In the genomic region with DNA sequence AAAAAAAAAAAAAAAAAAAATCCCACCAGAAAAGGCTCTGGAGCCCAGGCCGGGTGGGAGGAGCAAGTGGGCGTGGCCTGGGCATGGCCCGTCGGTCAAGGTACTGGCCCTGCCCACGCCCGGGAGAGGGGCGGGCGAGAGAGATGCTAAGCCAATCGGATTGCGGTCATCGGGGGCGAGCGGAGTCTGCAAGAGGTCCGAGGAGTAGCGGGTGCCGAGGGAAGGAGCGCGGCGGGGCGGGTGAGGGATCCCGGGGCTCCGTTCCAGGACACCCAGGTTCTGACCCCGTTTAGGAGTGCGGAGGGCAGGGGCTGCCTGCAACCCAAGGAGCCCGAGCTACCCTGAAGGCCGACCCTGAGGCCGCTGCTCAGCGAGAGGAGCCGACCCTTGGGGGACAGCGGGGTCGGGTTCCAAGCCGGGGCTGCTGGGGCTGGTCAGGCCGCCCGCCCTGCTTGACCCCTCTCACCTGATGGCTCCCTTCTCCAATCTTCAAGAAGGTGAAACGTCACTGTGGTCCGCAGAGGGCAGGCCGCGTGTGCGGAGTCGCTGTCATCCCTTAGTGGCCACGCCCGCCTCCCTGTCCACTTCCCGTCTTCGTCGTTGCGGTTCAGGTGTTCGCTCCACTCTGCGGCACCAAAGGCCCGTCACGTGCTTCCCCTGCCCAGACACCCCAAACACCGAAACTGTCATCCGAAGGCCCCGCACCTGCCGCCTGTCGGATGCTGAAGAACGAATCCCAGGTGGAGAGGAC, we compare ENCODE assay signal across 1 cellular context.
TF ChIP-seq lines count a peak whose summit lies in the region.

No MANE protein-coding gene starts in this region.

TF ChIP-seq in GM12878, 131 proteins besides CTCF, POLR2A, EP300 and RAD21 (continued from another document):
- TF ChIP-seq, protein P1, sequence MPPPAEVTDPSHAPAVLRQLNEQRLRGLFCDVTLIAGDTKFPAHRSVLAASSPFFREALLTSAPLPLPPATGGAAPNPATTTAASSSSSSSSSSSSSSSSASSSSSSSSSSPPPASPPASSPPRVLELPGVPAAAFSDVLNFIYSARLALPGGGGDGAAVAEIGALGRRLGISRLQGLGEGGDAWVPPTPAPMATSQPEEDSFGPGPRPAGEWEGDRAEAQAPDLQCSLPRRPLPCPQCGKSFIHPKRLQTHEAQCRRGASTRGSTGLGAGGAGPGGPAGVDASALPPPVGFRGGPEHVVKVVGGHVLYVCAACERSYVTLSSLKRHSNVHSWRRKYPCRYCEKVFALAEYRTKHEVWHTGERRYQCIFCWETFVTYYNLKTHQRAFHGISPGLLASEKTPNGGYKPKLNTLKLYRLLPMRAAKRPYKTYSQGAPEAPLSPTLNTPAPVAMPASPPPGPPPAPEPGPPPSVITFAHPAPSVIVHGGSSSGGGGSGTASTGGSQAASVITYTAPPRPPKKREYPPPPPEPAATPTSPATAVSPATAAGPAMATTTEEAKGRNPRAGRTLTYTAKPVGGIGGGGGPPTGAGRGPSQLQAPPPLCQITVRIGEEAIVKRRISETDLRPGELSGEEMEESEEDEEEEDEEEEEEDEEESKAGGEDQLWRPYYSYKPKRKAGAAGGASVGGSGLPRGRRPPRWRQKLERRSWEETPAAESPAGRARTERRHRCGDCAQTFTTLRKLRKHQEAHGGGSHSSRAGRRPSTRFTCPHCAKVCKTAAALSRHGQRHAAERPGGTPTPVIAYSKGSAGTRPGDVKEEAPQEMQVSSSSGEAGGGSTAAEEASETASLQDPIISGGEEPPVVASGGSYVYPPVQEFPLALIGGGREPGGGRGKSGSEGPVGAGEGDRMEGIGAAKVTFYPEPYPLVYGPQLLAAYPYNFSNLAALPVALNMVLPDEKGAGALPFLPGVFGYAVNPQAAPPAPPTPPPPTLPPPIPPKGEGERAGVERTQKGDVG (CRISPR knock-in tag; IDR thresholded peaks at IDR 0.05), result no peak
- TF ChIP-seq FOXM1 (IDR thresholded peaks at IDR 0.05; ENCODE audit: low read depth, low read length), result no peak
- TF ChIP-seq SIX5 (IDR thresholded peaks at IDR 0.05; ENCODE audit: low read depth, low read length, severe bottlenecking), result no peak
- TF ChIP-seq SMC3 (IDR thresholded peaks at IDR 0.05; ENCODE audit: borderline replicate concordance, low read length), result no peak
- no peak for TF ChIP-seq ZNF622 (IDR thresholded peaks at IDR 0.05)
- no peak for TF ChIP-seq SUPT20H (IDR thresholded peaks at IDR 0.05; ENCODE audit: borderline replicate concordance, control insufficient read depth, low read depth, low read length)
- no peak for TF ChIP-seq RFX5 (IDR thresholded peaks at IDR 0.05; ENCODE audit: low read depth, low read length)
- no peak for TF ChIP-seq KLF5 (IDR thresholded peaks at IDR 0.05; ENCODE audit: partially characterized antibody)
- TF ChIP-seq STAT3 (IDR thresholded peaks at IDR 0.05; ENCODE audit: low read depth, low read length), result no peak
- no peak for TF ChIP-seq YBX1 (IDR thresholded peaks at IDR 0.05)
- no peak for TF ChIP-seq MTA2 (IDR thresholded peaks at IDR 0.05; ENCODE audit: low read depth)
- no peak for TF ChIP-seq CHD1 (IDR thresholded peaks at IDR 0.05; ENCODE audit: low read depth, low read length)
- TF ChIP-seq, protein P2, sequence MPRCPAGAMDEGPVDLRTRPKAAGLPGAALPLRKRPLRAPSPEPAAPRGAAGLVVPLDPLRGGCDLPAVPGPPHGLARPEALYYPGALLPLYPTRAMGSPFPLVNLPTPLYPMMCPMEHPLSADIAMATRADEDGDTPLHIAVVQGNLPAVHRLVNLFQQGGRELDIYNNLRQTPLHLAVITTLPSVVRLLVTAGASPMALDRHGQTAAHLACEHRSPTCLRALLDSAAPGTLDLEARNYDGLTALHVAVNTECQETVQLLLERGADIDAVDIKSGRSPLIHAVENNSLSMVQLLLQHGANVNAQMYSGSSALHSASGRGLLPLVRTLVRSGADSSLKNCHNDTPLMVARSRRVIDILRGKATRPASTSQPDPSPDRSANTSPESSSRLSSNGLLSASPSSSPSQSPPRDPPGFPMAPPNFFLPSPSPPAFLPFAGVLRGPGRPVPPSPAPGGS (IDR thresholded peaks at IDR 0.05; ENCODE audit: borderline replicate concordance, insufficient read depth, low read depth, low read length, poor library complexity, severe bottlenecking), result no peak
- TF ChIP-seq CBFB (IDR thresholded peaks at IDR 0.05; ENCODE audit: low read depth), result no peak
- TF ChIP-seq, protein P3, sequence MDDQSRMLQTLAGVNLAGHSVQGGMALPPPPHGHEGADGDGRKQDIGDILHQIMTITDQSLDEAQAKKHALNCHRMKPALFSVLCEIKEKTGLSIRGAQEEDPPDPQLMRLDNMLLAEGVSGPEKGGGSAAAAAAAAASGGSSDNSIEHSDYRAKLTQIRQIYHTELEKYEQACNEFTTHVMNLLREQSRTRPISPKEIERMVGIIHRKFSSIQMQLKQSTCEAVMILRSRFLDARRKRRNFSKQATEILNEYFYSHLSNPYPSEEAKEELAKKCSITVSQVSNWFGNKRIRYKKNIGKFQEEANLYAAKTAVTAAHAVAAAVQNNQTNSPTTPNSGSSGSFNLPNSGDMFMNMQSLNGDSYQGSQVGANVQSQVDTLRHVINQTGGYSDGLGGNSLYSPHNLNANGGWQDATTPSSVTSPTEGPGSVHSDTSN (IDR thresholded peaks at IDR 0.05; ENCODE audit: insufficient replicate concordance, low read depth, low read length), result peak; percentile 80
- no peak for TF ChIP-seq MEF2B (IDR thresholded peaks at IDR 0.05; ENCODE audit: partially characterized antibody, poor library complexity, severe bottlenecking)
- TF ChIP-seq TCF3 (IDR thresholded peaks at IDR 0.05; ENCODE audit: borderline replicate concordance, insufficient read depth, low read depth, low read length), result no peak
- TF ChIP-seq LARP7 (IDR thresholded peaks at IDR 0.05), result peak; percentile 38; the same call in 1 of the 2 replicates
- no peak for TF ChIP-seq MEF2A (IDR thresholded peaks at IDR 0.05; ENCODE audit: insufficient read depth, low read depth, low read length)
- TF ChIP-seq EED (IDR thresholded peaks at IDR 0.05; ENCODE audit: low read depth), result no peak
- no peak for TF ChIP-seq HDGF (IDR thresholded peaks at IDR 0.05)
- TF ChIP-seq, protein P4, sequence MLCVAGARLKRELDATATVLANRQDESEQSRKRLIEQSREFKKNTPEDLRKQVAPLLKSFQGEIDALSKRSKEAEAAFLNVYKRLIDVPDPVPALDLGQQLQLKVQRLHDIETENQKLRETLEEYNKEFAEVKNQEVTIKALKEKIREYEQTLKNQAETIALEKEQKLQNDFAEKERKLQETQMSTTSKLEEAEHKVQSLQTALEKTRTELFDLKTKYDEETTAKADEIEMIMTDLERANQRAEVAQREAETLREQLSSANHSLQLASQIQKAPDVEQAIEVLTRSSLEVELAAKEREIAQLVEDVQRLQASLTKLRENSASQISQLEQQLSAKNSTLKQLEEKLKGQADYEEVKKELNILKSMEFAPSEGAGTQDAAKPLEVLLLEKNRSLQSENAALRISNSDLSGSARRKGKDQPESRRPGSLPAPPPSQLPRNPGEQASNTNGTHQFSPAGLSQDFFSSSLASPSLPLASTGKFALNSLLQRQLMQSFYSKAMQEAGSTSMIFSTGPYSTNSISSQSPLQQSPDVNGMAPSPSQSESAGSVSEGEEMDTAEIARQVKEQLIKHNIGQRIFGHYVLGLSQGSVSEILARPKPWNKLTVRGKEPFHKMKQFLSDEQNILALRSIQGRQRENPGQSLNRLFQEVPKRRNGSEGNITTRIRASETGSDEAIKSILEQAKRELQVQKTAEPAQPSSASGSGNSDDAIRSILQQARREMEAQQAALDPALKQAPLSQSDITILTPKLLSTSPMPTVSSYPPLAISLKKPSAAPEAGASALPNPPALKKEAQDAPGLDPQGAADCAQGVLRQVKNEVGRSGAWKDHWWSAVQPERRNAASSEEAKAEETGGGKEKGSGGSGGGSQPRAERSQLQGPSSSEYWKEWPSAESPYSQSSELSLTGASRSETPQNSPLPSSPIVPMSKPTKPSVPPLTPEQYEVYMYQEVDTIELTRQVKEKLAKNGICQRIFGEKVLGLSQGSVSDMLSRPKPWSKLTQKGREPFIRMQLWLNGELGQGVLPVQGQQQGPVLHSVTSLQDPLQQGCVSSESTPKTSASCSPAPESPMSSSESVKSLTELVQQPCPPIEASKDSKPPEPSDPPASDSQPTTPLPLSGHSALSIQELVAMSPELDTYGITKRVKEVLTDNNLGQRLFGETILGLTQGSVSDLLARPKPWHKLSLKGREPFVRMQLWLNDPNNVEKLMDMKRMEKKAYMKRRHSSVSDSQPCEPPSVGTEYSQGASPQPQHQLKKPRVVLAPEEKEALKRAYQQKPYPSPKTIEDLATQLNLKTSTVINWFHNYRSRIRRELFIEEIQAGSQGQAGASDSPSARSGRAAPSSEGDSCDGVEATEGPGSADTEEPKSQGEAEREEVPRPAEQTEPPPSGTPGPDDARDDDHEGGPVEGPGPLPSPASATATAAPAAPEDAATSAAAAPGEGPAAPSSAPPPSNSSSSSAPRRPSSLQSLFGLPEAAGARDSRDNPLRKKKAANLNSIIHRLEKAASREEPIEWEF (IDR thresholded peaks at IDR 0.05; ENCODE audit: insufficient replicate concordance, low read depth, low read length), result no peak
- TF ChIP-seq, protein P5, sequence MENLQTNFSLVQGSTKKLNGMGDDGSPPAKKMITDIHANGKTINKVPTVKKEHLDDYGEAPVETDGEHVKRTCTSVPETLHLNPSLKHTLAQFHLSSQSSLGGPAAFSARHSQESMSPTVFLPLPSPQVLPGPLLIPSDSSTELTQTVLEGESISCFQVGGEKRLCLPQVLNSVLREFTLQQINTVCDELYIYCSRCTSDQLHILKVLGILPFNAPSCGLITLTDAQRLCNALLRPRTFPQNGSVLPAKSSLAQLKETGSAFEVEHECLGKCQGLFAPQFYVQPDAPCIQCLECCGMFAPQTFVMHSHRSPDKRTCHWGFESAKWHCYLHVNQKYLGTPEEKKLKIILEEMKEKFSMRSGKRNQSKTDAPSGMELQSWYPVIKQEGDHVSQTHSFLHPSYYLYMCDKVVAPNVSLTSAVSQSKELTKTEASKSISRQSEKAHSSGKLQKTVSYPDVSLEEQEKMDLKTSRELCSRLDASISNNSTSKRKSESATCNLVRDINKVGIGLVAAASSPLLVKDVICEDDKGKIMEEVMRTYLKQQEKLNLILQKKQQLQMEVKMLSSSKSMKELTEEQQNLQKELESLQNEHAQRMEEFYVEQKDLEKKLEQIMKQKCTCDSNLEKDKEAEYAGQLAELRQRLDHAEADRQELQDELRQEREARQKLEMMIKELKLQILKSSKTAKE (IDR thresholded peaks at IDR 0.05; ENCODE audit: low read depth, poor library complexity, severe bottlenecking), result no peak
- TF ChIP-seq POU2F2 (IDR thresholded peaks at IDR 0.05; ENCODE audit: borderline replicate concordance, low read depth, low read length), result no peak
- TF ChIP-seq KDM1A (IDR thresholded peaks at IDR 0.05; ENCODE audit: borderline replicate concordance), result no peak
- no peak for TF ChIP-seq ZNF384 (IDR thresholded peaks at IDR 0.05; ENCODE audit: borderline replicate concordance, low read depth, low read length)
- TF ChIP-seq CREM (IDR thresholded peaks at IDR 0.05; ENCODE audit: low read depth), result no peak
- no peak for TF ChIP-seq RCOR1 (conservative IDR thresholded peaks at IDR 0.05; ENCODE audit: low read depth, low read length)
- no peak for TF ChIP-seq TAF1 (IDR thresholded peaks at IDR 0.05; ENCODE audit: borderline replicate concordance, low read depth, low read length)
- TF ChIP-seq, protein P6, sequence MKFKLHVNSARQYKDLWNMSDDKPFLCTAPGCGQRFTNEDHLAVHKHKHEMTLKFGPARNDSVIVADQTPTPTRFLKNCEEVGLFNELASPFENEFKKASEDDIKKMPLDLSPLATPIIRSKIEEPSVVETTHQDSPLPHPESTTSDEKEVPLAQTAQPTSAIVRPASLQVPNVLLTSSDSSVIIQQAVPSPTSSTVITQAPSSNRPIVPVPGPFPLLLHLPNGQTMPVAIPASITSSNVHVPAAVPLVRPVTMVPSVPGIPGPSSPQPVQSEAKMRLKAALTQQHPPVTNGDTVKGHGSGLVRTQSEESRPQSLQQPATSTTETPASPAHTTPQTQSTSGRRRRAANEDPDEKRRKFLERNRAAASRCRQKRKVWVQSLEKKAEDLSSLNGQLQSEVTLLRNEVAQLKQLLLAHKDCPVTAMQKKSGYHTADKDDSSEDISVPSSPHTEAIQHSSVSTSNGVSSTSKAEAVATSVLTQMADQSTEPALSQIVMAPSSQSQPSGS (IDR thresholded peaks at IDR 0.05; ENCODE audit: low read length), result no peak
- TF ChIP-seq NFYA (IDR thresholded peaks at IDR 0.05; ENCODE audit: borderline replicate concordance, low read depth, low read length), result no peak
- TF ChIP-seq HCFC1 (IDR thresholded peaks at IDR 0.05; ENCODE audit: low read length), result no peak
- no peak for TF ChIP-seq GABPA (IDR thresholded peaks at IDR 0.05; ENCODE audit: low read depth)
- no peak for TF ChIP-seq TCF7 (IDR thresholded peaks at IDR 0.05; ENCODE audit: borderline replicate concordance)
- TF ChIP-seq HDAC6 (IDR thresholded peaks at IDR 0.05; ENCODE audit: unreplicated experiment), result no peak
- no peak for TF ChIP-seq MTA3 (IDR thresholded peaks at IDR 0.05; ENCODE audit: borderline replicate concordance, low read length)
- TF ChIP-seq NRF1 (conservative IDR thresholded peaks at IDR 0.05; ENCODE audit: low read depth, low read length), result no peak
- TF ChIP-seq MXI1 (IDR thresholded peaks at IDR 0.05; ENCODE audit: low read depth, low read length), result 0 out of 2 replicates have a peak, but pooled peaks have one; percentile 33
- no peak for TF ChIP-seq TCF12 (IDR thresholded peaks at IDR 0.05; ENCODE audit: low read depth, low read length)
- TF ChIP-seq, protein P7, sequence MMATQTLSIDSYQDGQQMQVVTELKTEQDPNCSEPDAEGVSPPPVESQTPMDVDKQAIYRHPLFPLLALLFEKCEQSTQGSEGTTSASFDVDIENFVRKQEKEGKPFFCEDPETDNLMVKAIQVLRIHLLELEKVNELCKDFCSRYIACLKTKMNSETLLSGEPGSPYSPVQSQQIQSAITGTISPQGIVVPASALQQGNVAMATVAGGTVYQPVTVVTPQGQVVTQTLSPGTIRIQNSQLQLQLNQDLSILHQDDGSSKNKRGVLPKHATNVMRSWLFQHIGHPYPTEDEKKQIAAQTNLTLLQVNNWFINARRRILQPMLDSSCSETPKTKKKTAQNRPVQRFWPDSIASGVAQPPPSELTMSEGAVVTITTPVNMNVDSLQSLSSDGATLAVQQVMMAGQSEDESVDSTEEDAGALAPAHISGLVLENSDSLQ (IDR thresholded peaks at IDR 0.05), result peak; percentile 94
